ENCODE assay signal across 8 cellular contexts in the genomic region with DNA sequence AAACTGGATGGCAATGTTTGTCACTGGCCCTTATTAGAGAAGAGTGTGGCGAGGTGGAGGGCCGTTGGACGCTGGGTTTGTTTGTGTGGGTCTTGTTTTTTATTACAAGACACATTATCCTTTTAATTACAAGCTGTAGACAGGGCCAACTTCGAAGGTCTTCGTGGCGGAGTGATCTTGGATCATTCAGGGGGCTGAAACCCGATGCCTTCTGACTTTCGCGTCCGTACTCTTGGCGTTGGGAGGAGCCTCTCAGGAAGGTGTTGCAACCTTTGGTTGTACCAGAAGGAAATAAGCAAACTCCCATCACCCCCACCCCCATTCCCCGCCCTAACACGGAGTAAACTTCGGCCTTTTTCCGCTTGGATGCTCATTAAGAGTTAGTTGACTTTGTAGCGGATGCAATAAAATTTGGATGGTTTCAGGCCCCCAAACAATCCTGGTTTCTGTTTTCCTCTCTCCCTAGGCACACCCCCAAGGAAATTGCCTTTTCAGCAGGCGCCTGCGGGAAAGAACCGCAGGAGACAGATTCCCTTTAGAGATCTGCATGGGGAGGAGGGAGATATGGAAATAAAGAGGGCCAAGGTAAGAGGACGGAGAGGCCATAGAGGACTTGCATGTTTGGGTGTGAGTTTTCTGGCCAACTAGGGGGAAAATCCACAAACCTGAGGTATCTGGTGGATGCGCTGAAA.
A peak's percentile ranks its signal among the peaks of the same experiment; 100 is the strongest.
DNase-seq lines count a peak whose midpoint lies in the region; ATAC-seq and TF ChIP-seq lines count a peak whose summit lies in the region.

No MANE protein-coding gene starts in this region.

- TF ChIP-seq CTCF in NB4 (IDR thresholded peaks at IDR 0.05; ENCODE audit: low read depth, low read length) (no peak), WI38 (IDR thresholded peaks at IDR 0.05; ENCODE audit: low read depth, low read length) (no peak)

- peak overlapping the region; percentile 21 for H3K27ac ChIP-seq in mesendoderm (ENCODE audit: low read depth, low read length)

- no peaks in the 10 kb centered on the region for H3K9me3 Mint-ChIP-seq in T-helper 2 cell treated with Interferon-gamma antibody and Interleukin-4, amounts not matched to agents 5 μg/mL and 100 μg/mL, for 36 hours

- WGBS in mesendoderm (ENCODE audit: extremely low coverage, insufficient coverage, low lambda C conversion rate), result no CpG with 5 or more reads among the region's 21 CpGs

- H3K27ac Mint-ChIP-seq in T-helper 2 cell treated with Interferon-gamma antibody and Interleukin-4, amounts not matched to agents 5 μg/mL and 100 μg/mL, for 36 hours, result no peak overlapping the region

- H3K4me3 ChIP-seq in NB4 (ENCODE audit: low read depth, low read length), result peak overlapping the region; percentile 73
- H3K4me3 ChIP-seq in WI38 (ENCODE audit: low read depth, low read length), result peak overlapping the region; percentile 51
- H3K4me3 ChIP-seq in mesendoderm (ENCODE audit: low read length), result peak overlapping the region; percentile 56

- H3K4me3 Mint-ChIP-seq in T-helper 2 cell treated with Interferon-gamma antibody and Interleukin-4, amounts not matched to agents 5 μg/mL and 100 μg/mL, for 36 hours, result no peak overlapping the region

- H2BK5ac ChIP-seq in mesendoderm (ENCODE audit: low read length), result peak overlapping the region; percentile 57

- no peak overlapping the region for H4K5ac ChIP-seq in mesendoderm (ENCODE audit: low read length)

- ATAC-seq in GM21737 (IDR thresholded peaks at IDR 0.05; ENCODE audit: unreplicated experiment), result no peak
- no peak for ATAC-seq in GM21447 (IDR thresholded peaks at IDR 0.05; ENCODE audit: unreplicated experiment)

- DNase-seq in DMS153 treated with DMSO at 0.1 percent for 48 hours (lab: John Stamatoyannopoulos, UW; ENCODE audit: unreplicated experiment) (peak; percentile 82), NB4 (ENCODE audit: low read depth) (peak; percentile 96), mesendoderm (peak; percentile 91), superior temporal gyrus (ENCODE audit: extremely low spot score) (no peak)
- no peak for DNase-seq in T-helper 2 cell treated with Interferon-gamma antibody and Interleukin-4, amounts not matched to agents 5 μg/mL and 100 μg/mL, for 36 hours (ENCODE audit: low spot score)

- H2AK5ac ChIP-seq in mesendoderm (ENCODE audit: low read length), result no peak overlapping the region

- no peak overlapping the region for H4K8ac ChIP-seq in mesendoderm (ENCODE audit: low read depth, low read length)

- peak overlapping the region; percentile 80 for H3K4me2 ChIP-seq in mesendoderm (ENCODE audit: low read length)

- peaks cover 22% of the 10 kb centered on the region for H3K27me3 ChIP-seq in mesendoderm (ENCODE audit: insufficient read depth, low read length, poor library complexity)

- H2BK15ac ChIP-seq in mesendoderm (replicated peaks; ENCODE audit: low read depth), result no peak overlapping the region

- TF ChIP-seq POLR2A in NB4 (IDR thresholded peaks at IDR 0.05; ENCODE audit: extremely low read depth, insufficient read length), result peak; percentile 9

- peaks cover 9% of the 10 kb centered on the region for H3K36me3 Mint-ChIP-seq in T-helper 2 cell treated with Interferon-gamma antibody and Interleukin-4, amounts not matched to agents 5 μg/mL and 100 μg/mL, for 36 hours (ENCODE audit: low read depth)

- peaks cover 35% of the 10 kb centered on the region for H3K27me3 Mint-ChIP-seq in T-helper 2 cell treated with Interferon-gamma antibody and Interleukin-4, amounts not matched to agents 5 μg/mL and 100 μg/mL, for 36 hours (ENCODE audit: low read depth)

- H3K4me1 ChIP-seq in mesendoderm (ENCODE audit: control insufficient read depth, low read depth, low read length), result peaks cover 2% of the 10 kb centered on the region

- H3K4ac ChIP-seq in mesendoderm (ENCODE audit: low read depth, low read length), result peak overlapping the region; percentile 27

- no peaks in the 10 kb centered on the region for H3K79me1 ChIP-seq in mesendoderm (ENCODE audit: low read length)

- H3K9ac ChIP-seq in mesendoderm (ENCODE audit: low read length), result peak overlapping the region; percentile 66

- no peak overlapping the region for H2BK120ac ChIP-seq in mesendoderm (ENCODE audit: low read depth, low read length)

- H3K79me2 ChIP-seq in mesendoderm (ENCODE audit: control insufficient read depth, insufficient read depth, low read length), result no peaks in the 10 kb centered on the region

- peak overlapping the region; percentile 33 for H3K18ac ChIP-seq in mesendoderm (ENCODE audit: low read length)

- no peak overlapping the region for H3K23ac ChIP-seq in mesendoderm (ENCODE audit: low read length)

- H3K4me1 Mint-ChIP-seq in T-helper 2 cell treated with Interferon-gamma antibody and Interleukin-4, amounts not matched to agents 5 μg/mL and 100 μg/mL, for 36 hours (ENCODE audit: low read depth), result peaks cover 47% of the 10 kb centered on the region

- peak overlapping the region; percentile 72 for H3K56ac ChIP-seq in mesendoderm (ENCODE audit: low read length)

- H3K36me3 ChIP-seq in mesendoderm (ENCODE audit: control insufficient read depth, insufficient read depth, low read length), result no peaks in the 10 kb centered on the region

Comparison
In these comparisons a context has a peak if more than half of its experiments do, and no peak if none do; other contexts are left out.
1. DNase-seq: peak in DMS153 treated with DMSO at 0.1 percent for 48 hours (single experiment), NB4 (single experiment) and mesendoderm (single experiment); none in T-helper 2 cell treated with Interferon-gamma antibody and Interleukin-4, amounts not matched to agents 5 μg/mL and 100 μg/mL, for 36 hours (single experiment) and superior temporal gyrus (single experiment).
2. Peak in every context shown above with its lines, with median percentiles within 50 percentile points of each other: H3K4me3 ChIP-seq.